In the genomic region with DNA sequence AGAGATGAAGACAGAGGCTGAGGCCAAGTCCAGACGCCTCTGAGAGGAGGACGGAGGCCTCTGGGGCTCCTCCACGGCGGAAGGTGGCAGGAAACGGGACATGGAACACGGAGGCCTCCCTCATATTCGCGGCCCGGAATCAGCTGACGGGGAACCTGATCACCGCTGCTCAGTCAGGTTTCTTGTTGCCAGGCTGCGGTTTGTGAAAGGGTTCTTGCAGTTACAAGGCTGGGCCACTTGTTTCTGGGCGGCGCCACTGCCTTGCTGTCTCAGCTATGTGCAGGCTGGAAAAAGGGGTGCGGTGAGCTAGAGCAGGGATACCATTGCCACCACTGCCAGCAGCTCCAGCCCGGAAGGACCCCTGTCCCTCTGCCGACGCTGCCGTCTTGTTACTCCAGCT, we compare ENCODE assay signal across 8 cellular contexts. TPM values are rescaled to one million over a fixed set of nuclear protein-coding genes. Genes with fewer than 3 reads are reported as not detected.
A peak's percentile ranks its signal among the peaks of the same experiment; 100 is the strongest.
DNase-seq lines count a peak whose midpoint lies in the region; ATAC-seq and TF ChIP-seq lines count a peak whose summit lies in the region.

No MANE protein-coding gene starts in this region.

- H3K27ac ChIP-seq in thyroid gland = no peak overlapping the region

- H3K36me3 ChIP-seq in thyroid gland = no peaks in the 10 kb centered on the region

- no peaks in the 10 kb centered on the region for H3K36me3 Mint-ChIP-seq in glutamatergic neuron (ENCODE audit: unreplicated experiment)

- intact Hi-C loops in thyroid gland (cut with DNase I) = no loop called here

- H3K4me3 Mint-ChIP-seq in glutamatergic neuron (ENCODE audit: unreplicated experiment) = no peak overlapping the region

- H3K4me1 Mint-ChIP-seq in glutamatergic neuron (ENCODE audit: low read depth, unreplicated experiment) = no peaks in the 10 kb centered on the region

- TF ChIP-seq POLR2A in NB4 (IDR thresholded peaks at IDR 0.05; ENCODE audit: extremely low read depth, insufficient read length) = no peak
- no peak for TF ChIP-seq POLR2A in thyroid gland (IDR thresholded peaks at IDR 0.05)

- no peaks in the 10 kb centered on the region for H3K9me3 Mint-ChIP-seq in glutamatergic neuron (ENCODE audit: unreplicated experiment)

- ATAC-seq in GM19043 (IDR thresholded peaks at IDR 0.05; ENCODE audit: low read depth, unreplicated experiment) (peak; percentile 58), HG03196 (IDR thresholded peaks at IDR 0.05; ENCODE audit: unreplicated experiment) (no peak)

- no peaks in the 10 kb centered on the region for H3K4me1 ChIP-seq in thyroid gland

- DNase-seq in AG04449 (ENCODE audit: low read depth, low spot score) (no peak), NB4 (ENCODE audit: low read depth) (peak; percentile 24), glutamatergic neuron (peak; percentile 59), HCEC 1CT (no peak), NCI-H2171 (lab: John Stamatoyannopoulos, UW) (no peak), thyroid gland (no peak)

- POLR2A ChIA-PET in AG04449 (lab: Yijun Ruan, JAX) = no interaction called here

- H3K27me3 ChIP-seq in thyroid gland = no peaks in the 10 kb centered on the region

- CTCF ChIA-PET in AG04449 (lab: Yijun Ruan, JAX) = interaction anchor here (1.1 to 2.0 kb wide), 2 partner anchors 107 to 133 kb away, joined by 3 to 8 read pairs; no protein-coding TSS in a partner anchor

- no peak overlapping the region for H3K4me3 ChIP-seq in AG04449 (ENCODE audit: low read depth, low read length)
- H3K4me3 ChIP-seq in NB4 (ENCODE audit: low read depth, low read length) = no peak overlapping the region
- no peak overlapping the region for H3K4me3 ChIP-seq in thyroid gland (replicated peaks in 1 of 3)

- H3K9me3 ChIP-seq in thyroid gland = no peaks in the 10 kb centered on the region

- H3K27ac Mint-ChIP-seq in glutamatergic neuron (ENCODE audit: unreplicated experiment) = no peak overlapping the region

- peak; percentile 10 for TF ChIP-seq CTCF in AG04449 (IDR thresholded peaks at IDR 0.05; ENCODE audit: insufficient read depth, low read length, missing control alignments)
- peak; percentile 31 for TF ChIP-seq CTCF in NB4 (IDR thresholded peaks at IDR 0.05; ENCODE audit: low read depth, low read length)
- peak; percentile 55 for TF ChIP-seq CTCF in glutamatergic neuron (IDR thresholded peaks at IDR 0.05; ENCODE audit: partially characterized antibody, unreplicated experiment)
- TF ChIP-seq CTCF in thyroid gland (IDR thresholded peaks at IDR 0.05) = no peak

- H3K27me3 Mint-ChIP-seq in glutamatergic neuron (ENCODE audit: unreplicated experiment) = no peaks in the 10 kb centered on the region

- WGBS in thyroid gland, 2 donors = 52 to 64% methylated on average over 6 to 19 of the region's 19 CpGs

RNA-seq across cellular contexts. Expression of gene MMP1, which starts 10.0 kb away (rescaled TPM):
- total RNA-seq in glutamatergic neuron (ENCODE audit: unreplicated experiment) (not detected), thyroid gland (not detected)

RNA-seq across cellular contexts. Expression of gene MMP10, which starts 27.5 kb away (rescaled TPM):
- total RNA-seq in glutamatergic neuron (ENCODE audit: unreplicated experiment) = not detected
- total RNA-seq in thyroid gland = not detected

RNA-seq across cellular contexts. Expression of gene MMP3, which starts 35.5 kb away (rescaled TPM):
- total RNA-seq in glutamatergic neuron (ENCODE audit: unreplicated experiment) (not detected), thyroid gland (10 to 100 TPM in 1 of 4 donors, 1 to 10 TPM in 1, not detected in 2; 1.2 to 14.5 TPM)

Comparison
In these comparisons a context has a peak if more than half of its experiments do, and no peak if none do; other contexts are left out.
1. DNase-seq: peak in NB4 (single experiment) and glutamatergic neuron (single experiment); none in AG04449 (single experiment), HCEC 1CT (single experiment), NCI-H2171 (single experiment) and thyroid gland (0 of 2).
2. CTCF ChIP-seq: peak in AG04449 (single experiment), NB4 (single experiment) and glutamatergic neuron (single experiment); none in thyroid gland (0 of 6).